ENCODE assay signal across 8 cellular contexts in the genomic region with DNA sequence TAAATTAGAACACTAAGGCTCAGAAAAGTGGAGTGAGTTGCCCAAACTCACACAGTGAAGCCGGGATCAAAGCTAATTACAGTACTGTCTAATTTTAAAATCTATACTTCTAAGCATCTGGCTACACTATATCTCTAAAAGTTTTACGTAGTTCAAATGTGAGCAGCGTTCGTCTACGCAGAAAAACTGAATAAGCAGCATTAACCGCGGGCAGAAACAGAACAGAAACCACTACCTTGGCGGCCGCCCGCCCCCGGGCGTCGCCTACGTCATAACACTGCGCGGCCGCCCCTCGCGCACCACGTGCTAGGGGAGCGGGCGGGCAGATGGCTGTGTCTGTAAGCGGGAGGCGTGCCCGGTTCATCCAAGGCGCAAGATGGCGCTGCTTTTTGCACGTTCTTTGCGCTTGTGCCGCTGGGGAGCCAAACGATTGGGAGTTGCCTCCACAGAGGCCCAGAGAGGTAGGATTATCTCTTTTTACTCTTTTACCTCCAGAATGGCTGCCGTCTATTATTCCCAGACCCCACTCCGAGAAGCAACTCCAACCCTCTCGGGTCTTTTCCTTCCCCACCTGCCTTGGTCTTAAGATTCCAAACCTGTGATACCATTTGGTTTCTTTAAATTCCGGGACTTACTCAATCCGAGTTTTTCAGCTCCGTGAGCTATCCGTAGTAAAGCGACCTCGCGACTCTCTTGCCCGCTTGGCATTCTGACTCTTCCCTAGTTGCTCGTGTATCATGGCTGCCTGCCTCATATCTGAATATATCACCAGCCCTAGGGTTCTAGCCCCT. TPM values are rescaled to one million over a fixed set of nuclear protein-coding genes. Genes with fewer than 3 reads are reported as not detected.
DNase-seq lines count a peak whose midpoint lies in the region; ATAC-seq and TF ChIP-seq lines count a peak whose summit lies in the region.

A gene (plus strand): TSS at position 363 of the 791 bp plus-strand sequence. CDS start 14 bp downstream, at position 377.

- H3K36me3 Mint-ChIP-seq in progenitor cell of endocrine pancreas (ENCODE audit: insufficient read depth): peaks cover 1% of the 10 kb centered on the region

- H3K27me3 ChIP-seq in SU-DHL-6 (ENCODE audit: low read length) (no peaks in the 10 kb centered on the region), adipocyte (replicated peaks; ENCODE audit: control insufficient read depth, insufficient read depth, low read length) (no peaks in the 10 kb centered on the region), heart right ventricle (no peaks in the 10 kb centered on the region)

- WGBS in heart right ventricle, 2 donors: 0% methylated on average over 43 of the region's 43 CpGs

- TF ChIP-seq CTCF in GM12872 (IDR thresholded peaks at IDR 0.05; ENCODE audit: insufficient read depth, low read depth, low read length) (peak; percentile 28; the same call in 2 of the 3 replicates), SU-DHL-6 (IDR thresholded peaks at IDR 0.05; ENCODE audit: insufficient read depth, low read length, poor library complexity, severe bottlenecking) (no peak), heart right ventricle (IDR thresholded peaks at IDR 0.05) (peak in 8 of 9 donors; percentile 13 to 67 (median 44)), progenitor cell of endocrine pancreas (IDR thresholded peaks at IDR 0.05; ENCODE audit: unreplicated experiment) (peak; percentile 27)

- peaks cover 32% of the 10 kb centered on the region for H3K79me2 ChIP-seq in SU-DHL-6 (ENCODE audit: insufficient read depth, low read length)

- H3K36me3 ChIP-seq in SU-DHL-6 (ENCODE audit: low read length): no peaks in the 10 kb centered on the region
- H3K36me3 ChIP-seq in adipocyte (ENCODE audit: control insufficient read depth, insufficient read depth, low read length, severe bottlenecking): no peaks in the 10 kb centered on the region
- peaks cover 0 to 28% (median 0%) of the 10 kb centered on the region in 9 donors for H3K36me3 ChIP-seq in heart right ventricle

- H3K27ac ChIP-seq in SU-DHL-6 (ENCODE audit: low read depth, low read length) (peak within 1 kb of the TSS; percentile 79), heart right ventricle (peak within 1 kb of the TSS; percentile 49 to 94 (median 88))

- peak within 1 kb of the TSS; percentile 97 for H3K4me2 ChIP-seq in SU-DHL-6 (ENCODE audit: low read depth, low read length, poor library complexity, severe bottlenecking)

- peak; percentile 91 for ATAC-seq in HG02763 (IDR thresholded peaks at IDR 0.05; ENCODE audit: unreplicated experiment)
- peak; percentile 96 to 99 (median 98) for ATAC-seq in heart right ventricle

- DNase-seq in NCI-H1417 (lab: John Stamatoyannopoulos, UW) (peak; percentile 94 to 97 (median 97)), adipocyte (ENCODE audit: low read depth) (peak; percentile 97), heart right ventricle (peak; percentile 92 to 93), progenitor cell of endocrine pancreas (ENCODE audit: low spot score, unreplicated experiment) (peak; percentile 77), ureter (ENCODE audit: low spot score) (peak; percentile 92)

- H4K20me1 ChIP-seq in SU-DHL-6 (ENCODE audit: low read depth, low read length): no peaks in the 10 kb centered on the region

- peak within 1 kb of the TSS; percentile 98 for H3K27ac Mint-ChIP-seq in progenitor cell of endocrine pancreas

- peaks cover 11% of the 10 kb centered on the region for H3F3A ChIP-seq in SU-DHL-6 (ENCODE audit: insufficient read depth)

- no peaks in the 10 kb centered on the region for H3K9me2 ChIP-seq in SU-DHL-6 (replicated peaks; ENCODE audit: insufficient read depth, low read length)

- peaks cover 7% of the 10 kb centered on the region for H3K4me1 Mint-ChIP-seq in progenitor cell of endocrine pancreas (ENCODE audit: low read depth)

- H3K4me3 Mint-ChIP-seq in progenitor cell of endocrine pancreas (ENCODE audit: low read depth): peak within 1 kb of the TSS; percentile 92

- no peaks in the 10 kb centered on the region for H3K9me3 Mint-ChIP-seq in progenitor cell of endocrine pancreas (ENCODE audit: low read depth)

- intact Hi-C loops in heart right ventricle (cut with DNase I): loop anchor here (1.0 to 10.0 kb wide), 15 partner anchors 104 to 844 kb away; a partner anchor contains a TSS

- H3K27me3 Mint-ChIP-seq in progenitor cell of endocrine pancreas: peaks cover 2% of the 10 kb centered on the region

- H3K9ac ChIP-seq in SU-DHL-6 (ENCODE audit: low read length) (peak within 1 kb of the TSS; percentile 90), adipocyte (ENCODE audit: low read length) (peak within 1 kb of the TSS; percentile 97)

- H3K4me3 ChIP-seq in SU-DHL-6 (ENCODE audit: insufficient read depth, low read length, poor library complexity, severe bottlenecking) (peak within 1 kb of the TSS; percentile 81), adipocyte (ENCODE audit: low read length) (peak within 1 kb of the TSS; percentile 97), heart right ventricle (peak within 1 kb of the TSS; percentile 53 to 95 (median 79))

- peak within 1 kb of the TSS; percentile 78 for H2AFZ ChIP-seq in SU-DHL-6 (ENCODE audit: low read depth, low read length, severe bottlenecking)

- H3K9me3 ChIP-seq in SU-DHL-6 (ENCODE audit: insufficient read depth, low read length): no peaks in the 10 kb centered on the region
- H3K9me3 ChIP-seq in adipocyte (ENCODE audit: control insufficient read depth, low read length): no peaks in the 10 kb centered on the region
- no peaks in the 10 kb centered on the region for H3K9me3 ChIP-seq in heart right ventricle

- H3K4me1 ChIP-seq in adipocyte (ENCODE audit: control insufficient read depth, insufficient read depth, low read length): peaks cover 14% of the 10 kb centered on the region
- peaks cover 3 to 35% (median 20%) of the 10 kb centered on the region in 9 donors for H3K4me1 ChIP-seq in heart right ventricle

RNA-seq across cellular contexts. Expression of the gene that starts here (rescaled TPM):
- 1 to 10 TPM; 3.0 to 5.0 (median 4.4) TPM for total RNA-seq in heart right ventricle
- polyA plus RNA-seq in heart right ventricle: 1 to 10 TPM; 1.9 to 2.3 TPM
- 4.6 TPM in 2 replicates for total RNA-seq in progenitor cell of endocrine pancreas
- total RNA-seq in ureter: 6.8 TPM

Comparison
In these comparisons a context has a peak if more than half of its experiments do, and no peak if none do; other contexts are left out.
1. Peak in every context shown above with its lines: DNase-seq, ATAC-seq, H3K4me3 ChIP-seq and H3K27ac ChIP-seq.